In the genomic region with DNA sequence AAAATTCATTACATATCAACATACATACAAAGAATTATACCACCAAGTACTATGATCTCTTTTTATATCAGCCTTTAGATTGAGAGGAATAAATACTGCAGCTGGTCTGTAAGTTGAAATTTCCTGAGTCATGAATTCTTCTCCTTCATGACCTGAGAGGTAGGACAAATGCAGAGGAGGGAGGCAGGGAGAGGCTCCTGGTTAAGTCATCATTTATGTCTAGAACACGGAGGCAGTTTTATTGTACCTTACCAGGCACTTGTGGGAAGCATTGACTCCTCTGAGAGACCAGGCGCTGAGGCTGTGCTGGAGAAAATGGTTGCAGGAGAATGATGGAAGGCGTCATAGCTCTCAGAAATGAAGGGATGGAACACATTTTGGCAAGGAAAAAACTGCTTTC, we compare ENCODE assay signal across 26 cellular contexts.
"Had no signal": no experiment of that assay in that cellular context is flagged by ENCODE, and none has a peak within 500 bp of the region (broad histone marks: within the 10 kb centered on the region; RNA-seq: fewer than 3 reads in every experiment).

No MANE protein-coding gene starts in this region.

- FAIRE-seq: RCC 7860, TTC549 had no signal

- H3K4me1 ChIP-seq: ascending aorta had no signal

- H3K9me3 Mint-ChIP-seq: activated CD8-positive, alpha-beta T cell treated with anti-CD3 and anti-CD28 coated beads for 36 hours; activated naive CD4-positive, alpha-beta T cell treated with anti-CD3 and anti-CD28 coated beads, Interleukin-2, amount 50 U/mL, for 24 hours; activated naive CD8-positive, alpha-beta T cell treated with anti-CD3 and anti-CD28 coated beads, Interleukin-2, amount 50 U/mL, for 24 hours; brain had no signal

- H3K36me3 ChIP-seq: ascending aorta, cardiac muscle cell, WERI-Rb-1 had no signal

- H3K27me3 ChIP-seq: ascending aorta, cardiac muscle cell had no signal

- H3K27me3 Mint-ChIP-seq: activated CD8-positive, alpha-beta T cell treated with anti-CD3 and anti-CD28 coated beads for 36 hours; activated naive CD4-positive, alpha-beta T cell treated with anti-CD3 and anti-CD28 coated beads, Interleukin-2, amount 50 U/mL, for 24 hours; activated naive CD8-positive, alpha-beta T cell treated with anti-CD3 and anti-CD28 coated beads, Interleukin-2, amount 50 U/mL, for 24 hours had no signal

- H3K4me2 ChIP-seq: KMS-11 had no signal

- H3K9me3 ChIP-seq: ascending aorta had no signal

- H3K27ac ChIP-seq: ascending aorta, cardiac muscle cell, KMS-11, WERI-Rb-1 had no signal

- ATAC-seq: activated CD8-positive, alpha-beta T cell treated with anti-CD3 and anti-CD28 coated beads for 36 hours; activated naive CD8-positive, alpha-beta T cell treated with anti-CD3 and anti-CD28 coated beads, Interleukin-2, amount 50 U/mL, for 24 hours; PC-3 had no signal

- H3K27ac Mint-ChIP-seq: activated CD8-positive, alpha-beta T cell treated with anti-CD3 and anti-CD28 coated beads for 36 hours; activated naive CD8-positive, alpha-beta T cell treated with anti-CD3 and anti-CD28 coated beads, Interleukin-2, amount 50 U/mL, for 24 hours; brain had no signal

- H3K4me3 Mint-ChIP-seq: activated CD8-positive, alpha-beta T cell treated with anti-CD3 and anti-CD28 coated beads for 36 hours; activated naive CD4-positive, alpha-beta T cell treated with anti-CD3 and anti-CD28 coated beads, Interleukin-2, amount 50 U/mL, for 24 hours; activated naive CD8-positive, alpha-beta T cell treated with anti-CD3 and anti-CD28 coated beads, Interleukin-2, amount 50 U/mL, for 24 hours; brain had no signal

- H3K36me3 Mint-ChIP-seq: brain had no signal

- DNase-seq: activated CD4-positive, alpha-beta T cell treated with anti-CD3 and anti-CD28 coated beads for 4 hours; activated CD8-positive, alpha-beta memory T cell treated with anti-CD3 and anti-CD28 coated beads, Interleukin-2, amount 50 U/mL, for 48 hours; activated CD8-positive, alpha-beta T cell treated with anti-CD3 and anti-CD28 coated beads for 36 hours; activated naive CD8-positive, alpha-beta T cell treated with anti-CD3 and anti-CD28 coated beads, Interleukin-2, amount 50 U/mL, for 24 hours; activated T-cell treated with anti-CD3 and anti-CD28 coated beads, Interleukin-2, amount 50 U/mL, for 1 hour; amniotic stem cell; MM.1S; NCI-H1105; NCI-H1436; NCI-H1694 treated with DMSO at 0.1 percent for 48 hours; NCI-H2029 treated with DMSO at 0.1 percent for 48 hours; NCI-H345; NCI-H510A; NCI-H69; PC-3; SHP77 treated with DMSO at 0.1 percent for 48 hours; T-helper 2 cell; T1000; WERI-Rb-1 had no signal

- H3K4me1 Mint-ChIP-seq: brain had no signal

- H3K9ac ChIP-seq: KMS-11 had no signal

- H3K4me3 ChIP-seq: ascending aorta, cardiac muscle cell had no signal
